ENCODE assay signal across 23 cellular contexts in the genomic region with DNA sequence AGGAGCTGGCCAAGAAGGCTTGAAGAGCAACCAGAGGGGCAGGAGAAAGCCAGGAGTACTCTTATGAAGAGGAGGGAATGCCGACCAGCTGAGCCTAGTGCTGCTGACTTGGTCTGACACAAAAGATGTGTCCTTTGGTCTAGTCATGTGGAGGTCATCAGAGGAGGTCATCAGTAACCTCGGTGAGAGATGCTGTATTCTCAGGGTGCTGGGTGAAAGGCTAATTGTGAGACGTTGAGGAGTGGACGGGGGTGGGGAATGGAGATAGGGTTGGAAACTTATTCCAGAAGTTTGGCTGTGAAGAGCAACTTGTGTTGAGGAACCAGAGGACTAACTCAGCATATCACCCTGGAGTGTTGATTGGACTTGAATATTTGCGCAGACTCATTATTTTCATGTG. TPM values are rescaled to one million over a fixed set of nuclear protein-coding genes. Genes with fewer than 3 reads are reported as not detected.
DNase-seq lines count a peak whose midpoint lies in the region; ATAC-seq and TF ChIP-seq lines count a peak whose summit lies in the region.
"Had no signal": no experiment of that assay in that cellular context is flagged by ENCODE, and none has a peak within 500 bp of the region (broad histone marks: within the 10 kb centered on the region; RNA-seq: fewer than 3 reads in every experiment).

No MANE protein-coding gene starts in this region.

- no peak for DNase-seq in activated naive CD4-positive, alpha-beta T cell treated with anti-CD3 and anti-CD28 coated beads, Interleukin-2, amount 50 U/mL, for 72 hours (ENCODE audit: low spot score in 2 of 2)
- no peak for DNase-seq in CD8-positive, alpha-beta T cell
- no peak for DNase-seq in coronary artery (ENCODE audit: low spot score)
- no peak for DNase-seq in progenitor cell of endocrine pancreas (ENCODE audit: low spot score, unreplicated experiment)
- DNase-seq in MM.1S: no peak
- no peak for DNase-seq in NCI-H510A treated with DMSO at 0.1 percent for 48 hours (lab: John Stamatoyannopoulos, UW)
- DNase-seq: activated CD4-positive, alpha-beta T cell treated with anti-CD3 and anti-CD28 coated beads, Interleukin-2, amount 50 U/mL, for 48 hours; activated CD8-positive, alpha-beta memory T cell treated with anti-CD3 and anti-CD28 coated beads, Interleukin-2, amount 50 U/mL, for 4 hours; BE2C; body of pancreas; effector CD4-positive, alpha-beta T cell; HCEC 1CT; NCI-H2107; NCI-H446; posterior cingulate gyrus; SHP77; stimulated activated CD8-positive, alpha-beta memory T cell treated with anti-CD3 and anti-CD28 coated beads, Interleukin-4, amount 100 ng/mL, for 48 hours had no signal

- no peak overlapping the region for H3K4me3 ChIP-seq in CD8-positive, alpha-beta T cell (ENCODE audit: low read depth, low read length)
- no peak overlapping the region for H3K4me3 ChIP-seq in coronary artery
- no peak overlapping the region for H3K4me3 ChIP-seq in MM.1S (ENCODE audit: low read length)
- H3K4me3 ChIP-seq: A549, body of pancreas, neural progenitor cell had no signal

- CTCF ChIA-PET in CD8-positive, alpha-beta T cell (lab: Charles Lee): interaction anchor here (0.8 to 1.9 kb wide), 2 partner anchors 53 to 215 kb away, joined by 3 to 4 read pairs; no protein-coding TSS in a partner anchor

- no peaks in the 10 kb centered on the region for H3K9me3 Mint-ChIP-seq in activated naive CD4-positive, alpha-beta T cell treated with anti-CD3 and anti-CD28 coated beads, Interleukin-2, amount 50 U/mL, for 24 hours
- H3K9me3 Mint-ChIP-seq in activated naive CD4-positive, alpha-beta T cell treated with anti-CD3 and anti-CD28 coated beads, Interleukin-2, amount 50 U/mL, for 72 hours: peaks cover 0 to 4% of the 10 kb centered on the region in 2 donors
- no peaks in the 10 kb centered on the region for H3K9me3 Mint-ChIP-seq in CD8-positive, alpha-beta T cell
- H3K9me3 Mint-ChIP-seq in progenitor cell of endocrine pancreas (ENCODE audit: low read depth): no peaks in the 10 kb centered on the region
- H3K9me3 Mint-ChIP-seq: neural progenitor cell had no signal

- H3K36me3 Mint-ChIP-seq in activated naive CD4-positive, alpha-beta T cell treated with anti-CD3 and anti-CD28 coated beads, Interleukin-2, amount 50 U/mL, for 24 hours: peaks cover 12% of the 10 kb centered on the region
- H3K36me3 Mint-ChIP-seq in activated naive CD4-positive, alpha-beta T cell treated with anti-CD3 and anti-CD28 coated beads, Interleukin-2, amount 50 U/mL, for 72 hours: peaks cover 7 to 36% of the 10 kb centered on the region in 2 donors
- H3K36me3 Mint-ChIP-seq in CD8-positive, alpha-beta T cell: peaks cover 38% of the 10 kb centered on the region
- H3K36me3 Mint-ChIP-seq in progenitor cell of endocrine pancreas (ENCODE audit: insufficient read depth): peaks cover 5% of the 10 kb centered on the region

- H2AFZ ChIP-seq in MM.1S (ENCODE audit: low read length): no peak overlapping the region
- H2AFZ ChIP-seq: neural progenitor cell had no signal

- intact Hi-C loops in CD8-positive, alpha-beta T cell (cut with DNase I, micrococcal nuclease): loop anchor here in 1 of 2 experiments (5.0 kb wide), 1 partner anchor 47 kb away; no protein-coding TSS in a partner anchor

- H3K4me3 Mint-ChIP-seq in activated naive CD4-positive, alpha-beta T cell treated with anti-CD3 and anti-CD28 coated beads, Interleukin-2, amount 50 U/mL, for 24 hours: no peak overlapping the region
- H3K4me3 Mint-ChIP-seq in CD8-positive, alpha-beta T cell: peak overlapping the region; percentile 0
- no peak overlapping the region for H3K4me3 Mint-ChIP-seq in progenitor cell of endocrine pancreas (ENCODE audit: low read depth)
- H3K4me3 Mint-ChIP-seq: neural progenitor cell had no signal

- no peak overlapping the region for H3K9ac ChIP-seq in MM.1S (ENCODE audit: low read length)
- H3K9ac ChIP-seq: neural progenitor cell had no signal

- H3K9me2 ChIP-seq in MM.1S (replicated peaks; ENCODE audit: insufficient read depth, low read length): no peaks in the 10 kb centered on the region

- peaks cover 43% of the 10 kb centered on the region for H3K79me2 ChIP-seq in MM.1S (ENCODE audit: low read length)

- no peaks in the 10 kb centered on the region for H3F3A ChIP-seq in MM.1S (ENCODE audit: insufficient read depth, low read length)

- H3K4me1 ChIP-seq in CD8-positive, alpha-beta T cell (ENCODE audit: insufficient read depth, low read length): peaks cover 42% of the 10 kb centered on the region
- peaks cover 3% of the 10 kb centered on the region; the same call in 1 of the 2 replicates for H3K4me1 ChIP-seq in MM.1S (ENCODE audit: low read length)
- H3K4me1 ChIP-seq: BE2C had no signal

- H3K27me3 ChIP-seq in CD8-positive, alpha-beta T cell (ENCODE audit: insufficient read depth, low read length): no peaks in the 10 kb centered on the region
- H3K27me3 ChIP-seq in MM.1S (replicated peaks; ENCODE audit: insufficient read depth, low read length): no peaks in the 10 kb centered on the region
- H3K27me3 ChIP-seq: BE2C, body of pancreas had no signal

- POLR2A ChIA-PET in CD8-positive, alpha-beta T cell (lab: Charles Lee): interaction anchor here (1.2 kb wide), 1 partner anchor 70 kb away, joined by 5 read pairs; no protein-coding TSS in a partner anchor

- no peaks in the 10 kb centered on the region for H4K20me1 ChIP-seq in MM.1S (ENCODE audit: insufficient read depth, low read length)

- H3K27me3 Mint-ChIP-seq in activated naive CD4-positive, alpha-beta T cell treated with anti-CD3 and anti-CD28 coated beads, Interleukin-2, amount 50 U/mL, for 24 hours: no peaks in the 10 kb centered on the region
- no peaks in the 10 kb centered on the region for H3K27me3 Mint-ChIP-seq in CD8-positive, alpha-beta T cell (ENCODE audit: low read depth)
- no peaks in the 10 kb centered on the region for H3K27me3 Mint-ChIP-seq in progenitor cell of endocrine pancreas

- H3K36me3 ChIP-seq in CD8-positive, alpha-beta T cell (ENCODE audit: insufficient read depth, low read length): no peaks in the 10 kb centered on the region
- no peaks in the 10 kb centered on the region for H3K36me3 ChIP-seq in MM.1S (replicated peaks; ENCODE audit: insufficient read depth, low read length)
- H3K36me3 ChIP-seq: neural progenitor cell had no signal

- peaks cover 92% of the 10 kb centered on the region for H3K4me1 Mint-ChIP-seq in activated naive CD4-positive, alpha-beta T cell treated with anti-CD3 and anti-CD28 coated beads, Interleukin-2, amount 50 U/mL, for 24 hours
- peaks cover 87% of the 10 kb centered on the region for H3K4me1 Mint-ChIP-seq in CD8-positive, alpha-beta T cell (ENCODE audit: low read depth)
- H3K4me1 Mint-ChIP-seq in progenitor cell of endocrine pancreas (ENCODE audit: low read depth): peaks cover 23% of the 10 kb centered on the region

- TF ChIP-seq CTCF in CD8-positive, alpha-beta T cell (IDR thresholded peaks at IDR 0.05): no peak
- TF ChIP-seq CTCF in coronary artery (IDR thresholded peaks at IDR 0.05) (no peak), progenitor cell of endocrine pancreas (IDR thresholded peaks at IDR 0.05; ENCODE audit: unreplicated experiment) (no peak), MM.1S (IDR thresholded peaks at IDR 0.05; ENCODE audit: low read length) (no peak)

- H3K27ac Mint-ChIP-seq in activated naive CD4-positive, alpha-beta T cell treated with anti-CD3 and anti-CD28 coated beads, Interleukin-2, amount 50 U/mL, for 24 hours: peak overlapping the region; percentile 63
- H3K27ac Mint-ChIP-seq in activated naive CD4-positive, alpha-beta T cell treated with anti-CD3 and anti-CD28 coated beads, Interleukin-2, amount 50 U/mL, for 72 hours: no peak overlapping the region
- H3K27ac Mint-ChIP-seq in CD8-positive, alpha-beta T cell: peak overlapping the region; percentile 45
- H3K27ac Mint-ChIP-seq in progenitor cell of endocrine pancreas: peak overlapping the region; percentile 9
- H3K27ac Mint-ChIP-seq: neural progenitor cell had no signal

- no peaks in the 10 kb centered on the region for H3K9me3 ChIP-seq in CD8-positive, alpha-beta T cell (ENCODE audit: low read length)
- no peaks in the 10 kb centered on the region for H3K9me3 ChIP-seq in MM.1S (replicated peaks; ENCODE audit: insufficient read depth, low read length)
- H3K9me3 ChIP-seq: A549, BE2C, body of pancreas had no signal

- H3K27ac ChIP-seq in CD8-positive, alpha-beta T cell (ENCODE audit: low read depth, low read length): no peak overlapping the region
- H3K27ac ChIP-seq in coronary artery (peak overlapping the region; percentile 3 to 35), MM.1S (ENCODE audit: low read length) (no peak overlapping the region)
- H3K27ac ChIP-seq: A549, body of pancreas, epithelial cell of prostate, neural progenitor cell had no signal

- H3K4me2 ChIP-seq in MM.1S (ENCODE audit: low read depth, low read length): no peak overlapping the region
- H3K4me2 ChIP-seq: A549, neural progenitor cell had no signal

- ATAC-seq in activated naive CD4-positive, alpha-beta T cell treated with anti-CD3 and anti-CD28 coated beads, Interleukin-2, amount 50 U/mL, for 72 hours: no peak
- no peak for ATAC-seq in CD8-positive, alpha-beta T cell
- ATAC-seq in GM21825 (IDR thresholded peaks at IDR 0.05; ENCODE audit: unreplicated experiment): no peak
- ATAC-seq: A549, body of pancreas, left lobe of liver had no signal

RNA-seq across cellular contexts. Expression of gene CRTC3, which starts 5.5 kb away (rescaled TPM):
- total RNA-seq in activated naive CD4-positive, alpha-beta T cell treated with anti-CD3 and anti-CD28 coated beads, Interleukin-2, amount 50 U/mL, for 72 hours: 10 to 100 TPM; 41.8 to 58.1 TPM
- 10 to 100 TPM; 74.0 to 77.9 TPM for total RNA-seq in CD8-positive, alpha-beta T cell
- total RNA-seq in progenitor cell of endocrine pancreas: 30.0 and 34.6 TPM in 2 replicates

Comparison
In these comparisons a context has a peak if more than half of its experiments do, and no peak if none do; other contexts are left out.
1. H3K27ac Mint-ChIP-seq: peak in activated naive CD4-positive, alpha-beta T cell treated with anti-CD3 and anti-CD28 coated beads, Interleukin-2, amount 50 U/mL, for 24 hours (single experiment), CD8-positive, alpha-beta T cell (single experiment) and progenitor cell of endocrine pancreas (single experiment); none in activated naive CD4-positive, alpha-beta T cell treated with anti-CD3 and anti-CD28 coated beads, Interleukin-2, amount 50 U/mL, for 72 hours (0 of 2).
2. H3K27ac ChIP-seq: peak in coronary artery (2 of 2); none in CD8-positive, alpha-beta T cell (single experiment) and MM.1S (single experiment).